ENCODE assay signal across 1 cellular context in genomic region chr17:2074919-2075318, GRCh38.
TF ChIP-seq lines count a peak whose summit lies in the region.

No MANE protein-coding gene starts in this region.

TF ChIP-seq in GM23338, 12 proteins besides CTCF, POLR2A, EP300 and RAD21:
- TF ChIP-seq EZH2phosphoT487 (IDR thresholded peaks at IDR 0.05; ENCODE audit: unreplicated experiment) (no peak), REST (IDR thresholded peaks at IDR 0.05; ENCODE audit: unreplicated experiment) (no peak), CREB1 (CRISPR knock-in tag; IDR thresholded peaks at IDR 0.05; ENCODE audit: low read depth) (no peak), EZH2 (IDR thresholded peaks at IDR 0.05; ENCODE audit: low read depth, unreplicated experiment) (no peak)
